Comparison of ENCODE assay signal across 1 cellular context in the genomic region with DNA sequence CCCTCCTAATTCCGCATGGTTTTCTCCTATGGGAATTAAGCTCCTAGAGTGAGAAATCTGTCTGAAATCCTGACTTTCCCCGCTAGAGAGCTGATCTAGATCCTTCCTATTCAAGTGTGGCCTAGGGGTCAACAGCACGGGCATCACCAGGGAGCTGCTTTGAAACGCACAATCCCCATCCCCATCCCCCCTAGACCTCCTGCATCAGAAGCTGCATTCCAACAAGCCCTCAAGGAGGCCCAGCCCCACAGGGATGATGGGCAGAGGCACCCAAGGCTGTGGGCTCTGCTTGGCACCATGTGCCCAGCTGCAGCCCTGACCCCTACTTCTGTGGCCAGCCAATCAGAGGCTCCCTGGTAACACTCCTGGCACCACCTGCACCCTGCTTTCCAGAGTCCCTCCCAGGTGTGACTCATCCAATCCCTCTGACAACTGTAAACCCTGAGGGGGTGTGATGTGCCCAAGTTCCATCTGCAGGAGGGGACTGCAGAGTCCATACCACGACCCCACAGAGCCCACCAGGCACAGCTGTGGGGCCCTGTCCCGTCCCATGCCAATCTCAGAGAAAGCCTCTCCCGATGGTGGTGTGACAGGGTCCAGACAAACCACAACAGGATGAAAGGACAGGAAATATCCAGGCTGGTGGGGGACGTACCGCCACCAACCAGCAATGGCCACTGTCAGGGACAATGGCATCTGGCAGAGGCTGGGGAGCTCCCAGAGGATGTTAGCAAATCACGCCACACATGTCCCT.
TF ChIP-seq lines count a peak whose summit lies in the region.

No MANE protein-coding gene starts in this region.

TF ChIP-seq in H1, 55 proteins besides CTCF, POLR2A, EP300 and RAD21:
- TF ChIP-seq SIX5 (IDR thresholded peaks at IDR 0.05; ENCODE audit: low read depth, low read length) (no peak), CBX5 (IDR thresholded peaks at IDR 0.05; ENCODE audit: low read depth, low read length) (no peak), MAFK (IDR thresholded peaks at IDR 0.05; ENCODE audit: low read depth, low read length) (no peak), RFX5 (IDR thresholded peaks at IDR 0.05; ENCODE audit: borderline replicate concordance, low read depth, low read length) (no peak), EGR1 (IDR thresholded peaks at IDR 0.05; ENCODE audit: borderline replicate concordance, low read depth, low read length) (no peak), TEAD4 (IDR thresholded peaks at IDR 0.05; ENCODE audit: low read depth, low read length) (peak; percentile 62), TCF12 (IDR thresholded peaks at IDR 0.05; ENCODE audit: low read depth, low read length) (no peak)
